ENCODE assay signal across 8 cellular contexts in genomic region chr6:142863981-142864380, GRCh38.
"Had no signal": no experiment of that assay in that cellular context is flagged by ENCODE, and none has a peak within 500 bp of the region (broad histone marks: within the 10 kb centered on the region; RNA-seq: fewer than 3 reads in every experiment).

No MANE protein-coding gene starts in this region.

- ATAC-seq: left ventricle myocardium superior had no signal

- H3K27me3 Mint-ChIP-seq: activated T-cell treated with anti-CD3 and anti-CD28 coated beads, Interleukin-2, amount 50 U/mL, for 24 hours had no signal

- H3K27ac Mint-ChIP-seq: T-helper 1 cell treated with Interleukin-12 subunit alpha and Interleukin-12 subunit beta and Interleukin-4 antibody, amounts not matched to agents 30 μg/mL and 1 μg/mL, for 36 hours had no signal

- DNase-seq: activated CD4-positive, CD25-positive, alpha-beta regulatory T cell; activated gamma-delta T cell treated with Interleukin-2 at 50 U/mL for 16 hours; activated T-cell treated with anti-CD3 and anti-CD28 coated beads, Interleukin-2, amount 50 U/mL, for 24 hours; dorsolateral prefrontal cortex; glutamatergic neuron; left ventricle myocardium superior; upper lobe of left lung had no signal

- H3K4me3 Mint-ChIP-seq: activated T-cell treated with anti-CD3 and anti-CD28 coated beads, Interleukin-2, amount 50 U/mL, for 24 hours; T-helper 1 cell treated with Interleukin-12 subunit alpha and Interleukin-12 subunit beta and Interleukin-4 antibody, amounts not matched to agents 30 μg/mL and 1 μg/mL, for 36 hours had no signal

- H3K9me3 Mint-ChIP-seq: activated T-cell treated with anti-CD3 and anti-CD28 coated beads, Interleukin-2, amount 50 U/mL, for 24 hours; T-helper 1 cell treated with Interleukin-12 subunit alpha and Interleukin-12 subunit beta and Interleukin-4 antibody, amounts not matched to agents 30 μg/mL and 1 μg/mL, for 36 hours had no signal
